ENCODE assay signal across 2 cellular contexts in the genomic region with DNA sequence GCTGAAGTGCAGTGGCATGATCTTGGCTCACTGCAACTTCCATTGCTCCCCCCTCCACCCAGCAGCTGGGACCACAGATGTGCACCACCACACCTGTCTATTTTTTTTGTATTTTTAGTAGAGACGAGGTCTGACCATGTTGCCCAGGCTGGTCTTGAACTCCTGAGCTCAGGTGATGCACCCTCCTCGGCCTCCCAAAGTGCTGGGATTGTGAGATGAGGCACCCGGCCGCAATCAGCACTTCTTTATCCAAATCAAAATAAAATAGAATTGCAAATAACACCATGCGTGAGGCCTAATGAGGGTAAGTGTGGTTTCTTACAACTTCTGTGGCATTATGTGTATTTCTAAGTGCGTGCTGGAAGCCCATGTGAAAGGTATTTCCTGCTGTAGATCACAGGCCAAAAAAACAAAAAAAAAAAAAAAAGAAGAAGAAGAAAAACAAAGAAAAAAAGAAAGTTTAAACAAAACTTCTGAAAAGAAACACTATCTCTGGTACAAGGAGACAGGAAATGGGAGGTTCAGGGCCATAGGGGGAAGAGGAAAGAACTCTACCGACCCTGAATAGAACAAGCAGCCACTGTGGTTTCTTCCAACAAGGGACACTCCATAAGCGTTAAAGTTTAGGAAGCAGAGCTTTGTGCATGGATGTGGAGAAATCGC.
A peak's percentile ranks its signal among the peaks of the same experiment; 100 is the strongest.
TF ChIP-seq lines count a peak whose summit lies in the region.

No MANE protein-coding gene starts in this region.

TF ChIP-seq in A549, 52 proteins besides CTCF, POLR2A, EP300 and RAD21 (continued from another document):
- TF ChIP-seq HOXA7 (CRISPR knock-in tag; IDR thresholded peaks at IDR 0.05) (no peak), RNF2 (IDR thresholded peaks at IDR 0.05; ENCODE audit: borderline replicate concordance, low read depth) (no peak), FOSL2 (IDR thresholded peaks at IDR 0.05) (no peak), FOSL2 (CRISPR knock-in tag; IDR thresholded peaks at IDR 0.05) (no peak), CEBPB (IDR thresholded peaks at IDR 0.05) (no peak), NPAS2 (CRISPR knock-in tag; IDR thresholded peaks at IDR 0.05; ENCODE audit: borderline replicate concordance) (no peak), HEYL (CRISPR knock-in tag; IDR thresholded peaks at IDR 0.05) (no peak), SMC3 (IDR thresholded peaks at IDR 0.05) (no peak), EHMT2 (IDR thresholded peaks at IDR 0.05; ENCODE audit: low read depth) (no peak), HOXB5 (CRISPR knock-in tag; IDR thresholded peaks at IDR 0.05) (no peak), CHD2 (IDR thresholded peaks at IDR 0.05; ENCODE audit: low read length, partially characterized antibody) (no peak), KDM1A (IDR thresholded peaks at IDR 0.05; ENCODE audit: low read depth) (no peak)
- TF ChIP-seq, protein P1, sequence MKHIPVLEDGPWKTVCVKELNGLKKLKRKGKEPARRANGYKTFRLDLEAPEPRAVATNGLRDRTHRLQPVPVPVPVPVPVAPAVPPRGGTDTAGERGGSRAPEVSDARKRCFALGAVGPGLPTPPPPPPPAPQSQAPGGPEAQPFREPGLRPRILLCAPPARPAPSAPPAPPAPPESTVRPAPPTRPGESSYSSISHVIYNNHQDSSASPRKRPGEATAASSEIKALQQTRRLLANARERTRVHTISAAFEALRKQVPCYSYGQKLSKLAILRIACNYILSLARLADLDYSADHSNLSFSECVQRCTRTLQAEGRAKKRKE (CRISPR knock-in tag; IDR thresholded peaks at IDR 0.05; ENCODE audit: low read depth), result no peak
- TF ChIP-seq, protein P2, sequence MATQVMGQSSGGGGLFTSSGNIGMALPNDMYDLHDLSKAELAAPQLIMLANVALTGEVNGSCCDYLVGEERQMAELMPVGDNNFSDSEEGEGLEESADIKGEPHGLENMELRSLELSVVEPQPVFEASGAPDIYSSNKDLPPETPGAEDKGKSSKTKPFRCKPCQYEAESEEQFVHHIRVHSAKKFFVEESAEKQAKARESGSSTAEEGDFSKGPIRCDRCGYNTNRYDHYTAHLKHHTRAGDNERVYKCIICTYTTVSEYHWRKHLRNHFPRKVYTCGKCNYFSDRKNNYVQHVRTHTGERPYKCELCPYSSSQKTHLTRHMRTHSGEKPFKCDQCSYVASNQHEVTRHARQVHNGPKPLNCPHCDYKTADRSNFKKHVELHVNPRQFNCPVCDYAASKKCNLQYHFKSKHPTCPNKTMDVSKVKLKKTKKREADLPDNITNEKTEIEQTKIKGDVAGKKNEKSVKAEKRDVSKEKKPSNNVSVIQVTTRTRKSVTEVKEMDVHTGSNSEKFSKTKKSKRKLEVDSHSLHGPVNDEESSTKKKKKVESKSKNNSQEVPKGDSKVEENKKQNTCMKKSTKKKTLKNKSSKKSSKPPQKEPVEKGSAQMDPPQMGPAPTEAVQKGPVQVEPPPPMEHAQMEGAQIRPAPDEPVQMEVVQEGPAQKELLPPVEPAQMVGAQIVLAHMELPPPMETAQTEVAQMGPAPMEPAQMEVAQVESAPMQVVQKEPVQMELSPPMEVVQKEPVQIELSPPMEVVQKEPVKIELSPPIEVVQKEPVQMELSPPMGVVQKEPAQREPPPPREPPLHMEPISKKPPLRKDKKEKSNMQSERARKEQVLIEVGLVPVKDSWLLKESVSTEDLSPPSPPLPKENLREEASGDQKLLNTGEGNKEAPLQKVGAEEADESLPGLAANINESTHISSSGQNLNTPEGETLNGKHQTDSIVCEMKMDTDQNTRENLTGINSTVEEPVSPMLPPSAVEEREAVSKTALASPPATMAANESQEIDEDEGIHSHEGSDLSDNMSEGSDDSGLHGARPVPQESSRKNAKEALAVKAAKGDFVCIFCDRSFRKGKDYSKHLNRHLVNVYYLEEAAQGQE (IDR thresholded peaks at IDR 0.05), result no peak

TF ChIP-seq in HEK293, 187 proteins besides CTCF, POLR2A, EP300 and RAD21 (continued from another document):
- TF ChIP-seq, protein P3, sequence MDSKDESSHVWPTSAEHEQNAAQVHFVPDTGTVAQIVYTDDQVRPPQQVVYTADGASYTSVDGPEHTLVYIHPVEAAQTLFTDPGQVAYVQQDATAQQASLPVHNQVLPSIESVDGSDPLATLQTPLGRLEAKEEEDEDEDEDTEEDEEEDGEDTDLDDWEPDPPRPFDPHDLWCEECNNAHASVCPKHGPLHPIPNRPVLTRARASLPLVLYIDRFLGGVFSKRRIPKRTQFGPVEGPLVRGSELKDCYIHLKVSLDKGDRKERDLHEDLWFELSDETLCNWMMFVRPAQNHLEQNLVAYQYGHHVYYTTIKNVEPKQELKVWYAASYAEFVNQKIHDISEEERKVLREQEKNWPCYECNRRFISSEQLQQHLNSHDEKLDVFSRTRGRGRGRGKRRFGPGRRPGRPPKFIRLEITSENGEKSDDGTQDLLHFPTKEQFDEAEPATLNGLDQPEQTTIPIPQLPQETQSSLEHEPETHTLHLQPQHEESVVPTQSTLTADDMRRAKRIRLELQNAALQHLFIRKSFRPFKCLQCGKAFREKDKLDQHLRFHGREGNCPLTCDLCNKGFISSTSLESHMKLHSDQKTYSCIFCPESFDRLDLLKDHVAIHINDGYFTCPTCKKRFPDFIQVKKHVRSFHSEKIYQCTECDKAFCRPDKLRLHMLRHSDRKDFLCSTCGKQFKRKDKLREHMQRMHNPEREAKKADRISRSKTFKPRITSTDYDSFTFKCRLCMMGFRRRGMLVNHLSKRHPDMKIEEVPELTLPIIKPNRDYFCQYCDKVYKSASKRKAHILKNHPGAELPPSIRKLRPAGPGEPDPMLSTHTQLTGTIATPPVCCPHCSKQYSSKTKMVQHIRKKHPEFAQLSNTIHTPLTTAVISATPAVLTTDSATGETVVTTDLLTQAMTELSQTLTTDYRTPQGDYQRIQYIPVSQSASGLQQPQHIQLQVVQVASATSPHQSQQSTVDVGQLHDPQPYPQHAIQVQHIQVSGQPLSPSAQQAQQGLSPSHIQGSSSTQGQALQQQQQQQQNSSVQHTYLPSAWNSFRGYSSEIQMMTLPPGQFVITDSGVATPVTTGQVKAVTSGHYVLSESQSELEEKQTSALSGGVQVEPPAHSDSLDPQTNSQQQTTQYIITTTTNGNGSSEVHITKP (tag by site-specific recombination; IDR thresholded peaks at IDR 0.05), result peak; percentile 65
- TF ChIP-seq PRDM1 (tag by site-specific recombination; IDR thresholded peaks at IDR 0.05), result 0 out of 2 replicates have a peak, but pooled peaks have one; percentile 11
TF ChIP-seq in HEK293: peak in this region for 2.
